22 cellular contexts compared by ENCODE assay signal in the genomic region with DNA sequence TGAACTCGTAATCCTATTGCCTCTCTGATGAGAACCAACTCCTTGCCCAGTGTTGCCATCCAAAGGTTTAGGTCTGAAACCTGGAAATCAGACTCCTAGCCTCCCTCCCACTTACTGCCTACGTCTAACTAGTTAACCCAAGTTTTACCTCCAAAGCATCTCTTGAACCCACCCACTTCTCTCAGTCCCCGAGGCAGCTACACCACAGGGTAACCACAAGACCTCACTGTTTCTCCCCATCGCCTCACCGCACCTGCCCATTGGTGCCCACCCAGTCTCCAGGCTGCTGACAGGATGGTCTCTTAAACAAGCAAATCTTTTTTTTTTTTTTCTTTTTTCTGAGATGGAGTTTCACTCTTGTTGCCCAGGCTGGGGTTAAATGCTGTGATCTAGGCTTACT. TPM values are rescaled to one million over a fixed set of nuclear protein-coding genes. Genes with fewer than 3 reads are reported as not detected.
A peak's percentile ranks its signal among the peaks of the same experiment; 100 is the strongest.
DNase-seq lines count a peak whose midpoint lies in the region; ATAC-seq and TF ChIP-seq lines count a peak whose summit lies in the region.
"Had no signal": no experiment of that assay in that cellular context is flagged by ENCODE, and none has a peak within 500 bp of the region (broad histone marks: within the 10 kb centered on the region; RNA-seq: fewer than 3 reads in every experiment).

No MANE protein-coding gene starts in this region.

- DNase-seq in left ventricle myocardium inferior (no peak), Right ventricle myocardium superior (no peak), upper lobe of right lung (peak; percentile 5), LoVo (ENCODE audit: low spot score) (no peak)
- peak; percentile 44 for DNase-seq in activated CD8-positive, alpha-beta T cell treated with anti-CD3 and anti-CD28 coated beads, Interleukin-2, amount 10 ng/mL, durations not matched to agents 7 days and 5 days
- no peak for DNase-seq in activated naive CD4-positive, alpha-beta T cell treated with Interleukin-2 at 50 U/mL for 16 hours
- DNase-seq: activated CD4-positive, alpha-beta T cell treated with anti-CD3 and anti-CD28 coated beads for 4 hours; activated CD8-positive, alpha-beta memory T cell treated with anti-CD3 and anti-CD28 coated beads, Interleukin-2, amount 50 U/mL, for 48 hours; activated naive CD4-positive, alpha-beta T cell; C1 segment of cervical spinal cord; colonic mucosa; DMS153; HCEC 1CT; KBM-7; left colon; NCI-H1092; nucleus accumbens; uterus had no signal

- no peak overlapping the region for H3K4me3 Mint-ChIP-seq in activated CD8-positive, alpha-beta T cell treated with anti-CD3 and anti-CD28 coated beads, Interleukin-2, amount 10 ng/mL, durations not matched to agents 7 days and 5 days

- H3K36me3 ChIP-seq in left ventricle myocardium inferior = no peaks in the 10 kb centered on the region
- no peaks in the 10 kb centered on the region for H3K36me3 ChIP-seq in upper lobe of right lung
- H3K36me3 ChIP-seq: colonic mucosa, uterus had no signal

- H3K4me1 ChIP-seq in left ventricle myocardium inferior = peaks cover 45% of the 10 kb centered on the region
- no peaks in the 10 kb centered on the region for H3K4me1 ChIP-seq in upper lobe of right lung
- H3K4me1 ChIP-seq: colonic mucosa, uterus had no signal

- no peak for ATAC-seq in Right ventricle myocardium superior (ENCODE audit: poor library complexity)
- peak; percentile 67 for ATAC-seq in HG02981 (IDR thresholded peaks at IDR 0.05; ENCODE audit: unreplicated experiment)
- peak; percentile 64 for ATAC-seq in activated CD8-positive, alpha-beta T cell treated with anti-CD3 and anti-CD28 coated beads, Interleukin-2, amount 10 ng/mL, durations not matched to agents 7 days and 5 days
- no peak for ATAC-seq in upper lobe of right lung
- no peak for ATAC-seq in HG02840 (IDR thresholded peaks at IDR 0.05; ENCODE audit: low FRiP score, unreplicated experiment)
- ATAC-seq: A549, left colon, sciatic nerve had no signal

- TF ChIP-seq CTCF in left ventricle myocardium inferior (IDR thresholded peaks at IDR 0.05; ENCODE audit: borderline replicate concordance) = no peak
- TF ChIP-seq CTCF in upper lobe of right lung (IDR thresholded peaks at IDR 0.05) = no peak

- POLR2A ChIA-PET in activated CD8-positive, alpha-beta T cell treated with anti-CD3 and anti-CD28 coated beads, Interleukin-2, amount 10 ng/mL, durations not matched to agents 7 days and 5 days (lab: Charles Lee) = no interaction called here

- H3K4me3 ChIP-seq in left ventricle myocardium inferior (no peak overlapping the region), upper lobe of right lung (no peak overlapping the region)
- H3K4me3 ChIP-seq: A549, colonic mucosa, uterus had no signal

- H3K9me3 Mint-ChIP-seq in activated CD8-positive, alpha-beta T cell treated with anti-CD3 and anti-CD28 coated beads, Interleukin-2, amount 10 ng/mL, durations not matched to agents 7 days and 5 days (ENCODE audit: insufficient read depth) = no peaks in the 10 kb centered on the region

- CTCF ChIA-PET in activated CD8-positive, alpha-beta T cell treated with anti-CD3 and anti-CD28 coated beads, Interleukin-2, amount 10 ng/mL, durations not matched to agents 7 days and 5 days (lab: Charles Lee) = no interaction called here

- peaks cover 12% of the 10 kb centered on the region for H3K27me3 Mint-ChIP-seq in activated CD8-positive, alpha-beta T cell treated with anti-CD3 and anti-CD28 coated beads, Interleukin-2, amount 10 ng/mL, durations not matched to agents 7 days and 5 days (ENCODE audit: low read depth)

- H3K27ac Mint-ChIP-seq in activated CD8-positive, alpha-beta T cell treated with anti-CD3 and anti-CD28 coated beads, Interleukin-2, amount 10 ng/mL, durations not matched to agents 7 days and 5 days = no peak overlapping the region

- no peaks in the 10 kb centered on the region for H3K27me3 ChIP-seq in left ventricle myocardium inferior (ENCODE audit: low read depth)
- H3K27me3 ChIP-seq in upper lobe of right lung = no peaks in the 10 kb centered on the region
- H3K27me3 ChIP-seq: colonic mucosa, uterus had no signal

- H3K27ac ChIP-seq in left ventricle myocardium inferior (replicated peaks) (peak overlapping the region; percentile 44), upper lobe of right lung (no peak overlapping the region)
- H3K27ac ChIP-seq: A549, colonic mucosa, uterus had no signal

- H3K36me3 Mint-ChIP-seq in activated CD8-positive, alpha-beta T cell treated with anti-CD3 and anti-CD28 coated beads, Interleukin-2, amount 10 ng/mL, durations not matched to agents 7 days and 5 days (ENCODE audit: low read depth) = no peaks in the 10 kb centered on the region

- H3K9me3 ChIP-seq in left ventricle myocardium inferior (replicated peaks) = no peaks in the 10 kb centered on the region
- H3K9me3 ChIP-seq in upper lobe of right lung = no peaks in the 10 kb centered on the region
- H3K9me3 ChIP-seq: A549, colonic mucosa, uterus had no signal

- intact Hi-C loops in left ventricle myocardium inferior (cut with micrococcal nuclease) (no loop called here), Right ventricle myocardium superior (cut with DNase I) (loop anchor here (10.0 kb wide), 1 partner anchor 51 kb away; the partner anchor contains the start of gene DENND2A), upper lobe of right lung (cut with DNase I) (no loop called here)

- H3K4me1 Mint-ChIP-seq in activated CD8-positive, alpha-beta T cell treated with anti-CD3 and anti-CD28 coated beads, Interleukin-2, amount 10 ng/mL, durations not matched to agents 7 days and 5 days (ENCODE audit: low read depth) = peaks cover 12% of the 10 kb centered on the region

RNA-seq across cellular contexts. Expression of gene DENND2A, which starts 47.0 kb away (rescaled TPM):
- total RNA-seq in left ventricle myocardium inferior (10.8 TPM), Right ventricle myocardium superior (11.6 TPM), upper lobe of right lung (26.2 TPM)
- total RNA-seq in activated CD8-positive, alpha-beta T cell treated with anti-CD3 and anti-CD28 coated beads, Interleukin-2, amount 10 ng/mL, durations not matched to agents 7 days and 5 days = not detected

Comparison
In these comparisons a context has a peak if more than half of its experiments do, and no peak if none do; other contexts are left out.
1. DNase-seq: peak in activated CD8-positive, alpha-beta T cell treated with anti-CD3 and anti-CD28 coated beads, Interleukin-2, amount 10 ng/mL, durations not matched to agents 7 days and 5 days (single experiment) and upper lobe of right lung (single experiment); none in left ventricle myocardium inferior (single experiment), Right ventricle myocardium superior (single experiment), activated naive CD4-positive, alpha-beta T cell treated with Interleukin-2 at 50 U/mL for 16 hours (single experiment) and LoVo (single experiment).
2. ATAC-seq: peak in HG02981 (single experiment) and activated CD8-positive, alpha-beta T cell treated with anti-CD3 and anti-CD28 coated beads, Interleukin-2, amount 10 ng/mL, durations not matched to agents 7 days and 5 days (single experiment); none in Right ventricle myocardium superior (single experiment), upper lobe of right lung (single experiment) and HG02840 (single experiment).
3. RNA of gene DENND2A, which starts 47.0 kb away (total RNA-seq): 26.2 TPM in upper lobe of right lung (single experiment), 11.6 TPM in Right ventricle myocardium superior (single experiment) and 10.8 TPM in left ventricle myocardium inferior (single experiment); not detected in activated CD8-positive, alpha-beta T cell treated with anti-CD3 and anti-CD28 coated beads, Interleukin-2, amount 10 ng/mL, durations not matched to agents 7 days and 5 days; every median in the first group is over 10 times any median in the second.